Comparison of ENCODE assay signal across 8 cellular contexts in the genomic region with DNA sequence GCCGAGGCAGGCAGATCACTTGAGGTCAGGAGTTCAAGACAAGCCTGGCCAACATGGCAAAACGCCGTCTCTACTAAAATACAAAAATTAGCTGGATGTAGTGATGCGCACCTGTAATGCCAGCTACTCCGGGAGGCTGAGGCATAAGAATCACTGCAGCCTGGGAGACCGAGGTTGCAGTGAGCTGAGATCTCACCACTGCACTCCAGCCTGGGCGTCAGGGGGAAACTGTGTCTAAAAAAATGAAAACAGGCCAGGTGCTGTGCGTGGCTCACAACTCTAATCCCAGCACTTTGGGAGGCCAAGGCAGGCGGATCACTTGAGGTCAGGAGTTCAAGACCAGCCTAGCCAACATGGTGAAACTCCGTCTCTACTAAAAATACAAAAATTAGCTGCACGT.
DNase-seq lines count a peak whose midpoint lies in the region; ATAC-seq and TF ChIP-seq lines count a peak whose summit lies in the region.
"Not testable (repeated sequence)": the region's sequence is repeated elsewhere in the genome, so short reads cannot be mapped to it uniquely, and the experiment has no call there.

No MANE protein-coding gene starts in this region.

- H3K36me3 Mint-ChIP-seq in CD8-positive, alpha-beta memory T cell; T-helper 17 cell (ENCODE audit: low read depth); activated T-helper 17 cell treated with anti-CD3 and anti-CD28 coated beads, Interleukin-2, amount 50 U/mL, for 72 hours (ENCODE audit: low read depth); MCF 10A (ENCODE audit: insufficient read depth, unreplicated experiment); endodermal cell (ENCODE audit: low read depth); mesothelial cell of epicardium: not testable (repeated sequence)

- H3K79me2 ChIP-seq in osteoblast (ENCODE audit: insufficient read depth, low read length): not testable (repeated sequence)

- POLR2A ChIA-PET in CD8-positive, alpha-beta memory T cell (lab: Charles Lee); MCF 10A (lab: Yijun Ruan, JAX): not testable (repeated sequence)

- intact Hi-C loops in MCF 10A (cut with micrococcal nuclease): not testable (repeated sequence)

- H3K4me1 Mint-ChIP-seq in CD8-positive, alpha-beta memory T cell: peaks cover 0 to 10% (median 7%) of the 10 kb centered on the region in 3 donors
- H3K4me1 Mint-ChIP-seq in T-helper 17 cell; activated T-helper 17 cell treated with anti-CD3 and anti-CD28 coated beads, Interleukin-2, amount 50 U/mL, for 72 hours; MCF 10A (ENCODE audit: insufficient read depth, unreplicated experiment): not testable (repeated sequence)
- H3K4me1 Mint-ChIP-seq in endodermal cell (peaks cover 16% of the 10 kb centered on the region), mesothelial cell of epicardium (peaks cover 38% of the 10 kb centered on the region)

- H4K20me1 ChIP-seq in osteoblast (ENCODE audit: insufficient read depth, low read length): not testable (repeated sequence)

- not testable (repeated sequence) for H3K27ac ChIP-seq in CD8-positive, alpha-beta memory T cell (ENCODE audit: low read depth, low read length); endodermal cell (ENCODE audit: low read depth, low read length); osteoblast (ENCODE audit: low read depth, low read length)
- peak overlapping the region; percentile 94 for H3K27ac ChIP-seq in substantia nigra (ENCODE audit: low read depth, low read length, poor library complexity, severe bottlenecking)

- not testable (repeated sequence) for DNase-seq in CD8-positive, alpha-beta memory T cell; T-helper 17 cell; MCF 10A (ENCODE audit: unreplicated experiment); mesothelial cell of epicardium (ENCODE audit: low spot score in 2 of 2, unreplicated experiment in 2 of 2); osteoblast (ENCODE audit: insufficient read length, low spot score, missing footprints); substantia nigra (lab: John Stamatoyannopoulos, UW)
- DNase-seq in endodermal cell: peak; percentile 32

- peaks cover 28 to 52% of the 10 kb centered on the region in 2 donors for H3K27me3 Mint-ChIP-seq in CD8-positive, alpha-beta memory T cell
- H3K27me3 Mint-ChIP-seq in T-helper 17 cell (peaks cover 42% of the 10 kb centered on the region), endodermal cell (ENCODE audit: insufficient read depth) (peaks cover 16% of the 10 kb centered on the region)
- H3K27me3 Mint-ChIP-seq in activated T-helper 17 cell treated with anti-CD3 and anti-CD28 coated beads, Interleukin-2, amount 50 U/mL, for 72 hours: peaks cover 25% of the 10 kb centered on the region
- not testable (repeated sequence) for H3K27me3 Mint-ChIP-seq in MCF 10A (ENCODE audit: insufficient read depth, unreplicated experiment); mesothelial cell of epicardium (ENCODE audit: low read depth)

- not testable (repeated sequence) for BruUV-seq in MCF 10A (replicated peaks; lab: Mats Ljungman, UMichigan)

- H3K27me3 ChIP-seq in CD8-positive, alpha-beta memory T cell (ENCODE audit: insufficient read depth, low read length, poor library complexity, severe bottlenecking); endodermal cell (ENCODE audit: control insufficient read depth, insufficient read depth, low read length, poor library complexity, severe bottlenecking); osteoblast (ENCODE audit: insufficient read depth, low read length): not testable (repeated sequence)

- WGBS in endodermal cell (ENCODE audit: insufficient coverage in 1 of 2, insufficient read length in 1 of 2), 2 experiments: 93 to 96% methylated on average over 11 of the region's 11 CpGs

- not testable (repeated sequence) for H3K9ac ChIP-seq in endodermal cell (ENCODE audit: extremely low read depth, low read length, poor library complexity, severe bottlenecking)

- TF ChIP-seq CTCF in MCF 10A (IDR thresholded peaks at IDR 0.05; ENCODE audit: unreplicated experiment); endodermal cell (conservative IDR thresholded peaks at IDR 0.05); mesothelial cell of epicardium (IDR thresholded peaks at IDR 0.05; ENCODE audit: unreplicated experiment); osteoblast (IDR thresholded peaks at IDR 0.05; ENCODE audit: extremely low read depth, low read depth, low read length): not testable (repeated sequence)

- not testable (repeated sequence) for H2AFZ ChIP-seq in osteoblast (ENCODE audit: low read length)

- not testable (repeated sequence) for H3K9me3 Mint-ChIP-seq in CD8-positive, alpha-beta memory T cell; activated T-helper 17 cell treated with anti-CD3 and anti-CD28 coated beads, Interleukin-2, amount 50 U/mL, for 72 hours; MCF 10A (ENCODE audit: unreplicated experiment); endodermal cell; mesothelial cell of epicardium

- not testable (repeated sequence) for ATAC-seq in T-helper 17 cell; activated T-helper 17 cell treated with anti-CD3 and anti-CD28 coated beads, Interleukin-2, amount 50 U/mL, for 72 hours (replicated peaks)

- not testable (repeated sequence) for H3K9me3 ChIP-seq in CD8-positive, alpha-beta memory T cell (ENCODE audit: low read length); T-helper 17 cell (ENCODE audit: control insufficient read depth, low read length, poor library complexity, severe bottlenecking); endodermal cell (ENCODE audit: control insufficient read depth, low read length); osteoblast (ENCODE audit: low read depth, low read length)

- not testable (repeated sequence) for H3K4me1 ChIP-seq in CD8-positive, alpha-beta memory T cell (ENCODE audit: insufficient read depth, low read length); endodermal cell (ENCODE audit: control insufficient read depth, insufficient read depth, low read length)
- peaks cover 14% of the 10 kb centered on the region for H3K4me1 ChIP-seq in osteoblast (ENCODE audit: insufficient read depth, low read length)

- CTCF ChIA-PET in CD8-positive, alpha-beta memory T cell (lab: Charles Lee): interaction anchor here (1.4 kb wide), 1 partner anchor 11 kb away, joined by 4 read pairs; no protein-coding TSS in a partner anchor
- CTCF ChIA-PET in MCF 10A (lab: Yijun Ruan, JAX): interaction anchor here (0.7 kb wide), 1 partner anchor 50 kb away, joined by 4 read pairs; no protein-coding TSS in a partner anchor

- peak overlapping the region in 6 of 7 donors; percentile 2 to 73 (median 57) for H3K4me3 Mint-ChIP-seq in CD8-positive, alpha-beta memory T cell
- H3K4me3 Mint-ChIP-seq in T-helper 17 cell (peak overlapping the region; percentile 83), MCF 10A (ENCODE audit: unreplicated experiment) (peak overlapping the region; percentile 52), endodermal cell (peak overlapping the region; percentile 67), mesothelial cell of epicardium (peak overlapping the region; percentile 70)
- peak overlapping the region; percentile 63 for H3K4me3 Mint-ChIP-seq in activated T-helper 17 cell treated with anti-CD3 and anti-CD28 coated beads, Interleukin-2, amount 50 U/mL, for 72 hours

- H3K4me3 ChIP-seq in CD8-positive, alpha-beta memory T cell (ENCODE audit: low read length); endodermal cell (ENCODE audit: low read length); osteoblast (ENCODE audit: insufficient read depth, low read length): not testable (repeated sequence)

- not testable (repeated sequence) for H3K36me3 ChIP-seq in CD8-positive, alpha-beta memory T cell (ENCODE audit: insufficient read depth, low read length); endodermal cell (ENCODE audit: control insufficient read depth, insufficient read depth, low read length); osteoblast (ENCODE audit: insufficient read depth, low read length)

- not testable (repeated sequence) for H3K27ac Mint-ChIP-seq in CD8-positive, alpha-beta memory T cell; T-helper 17 cell; activated T-helper 17 cell treated with anti-CD3 and anti-CD28 coated beads, Interleukin-2, amount 50 U/mL, for 72 hours; endodermal cell
- H3K27ac Mint-ChIP-seq in MCF 10A (ENCODE audit: low read depth, unreplicated experiment): peak overlapping the region; percentile 59
- H3K27ac Mint-ChIP-seq in mesothelial cell of epicardium: peak overlapping the region; percentile 96

- peak overlapping the region; percentile 77 for H3K4me2 ChIP-seq in osteoblast (ENCODE audit: insufficient read depth, low read length)
